19 cellular contexts compared by ENCODE assay signal in genomic region chr2:30981101-30981500, GRCh38.
DNase-seq lines count a peak whose midpoint lies in the region; ATAC-seq and TF ChIP-seq lines count a peak whose summit lies in the region.
"Had no signal": no experiment of that assay in that cellular context is flagged by ENCODE, and none has a peak within 500 bp of the region (broad histone marks: within the 10 kb centered on the region; RNA-seq: fewer than 3 reads in every experiment).

No MANE protein-coding gene starts in this region.

- H3K36me3 ChIP-seq in ascending aorta (no peaks in the 10 kb centered on the region), rectal smooth muscle tissue (ENCODE audit: control insufficient read depth, insufficient read depth, low read length) (no peaks in the 10 kb centered on the region)

- no peak overlapping the region for H3K9ac ChIP-seq in rectal smooth muscle tissue (ENCODE audit: low read length)
- H3K9ac ChIP-seq: BLaER1 treated with 17β-estradiol and CSF1 and Interleukin-3, amounts not matched to agents 10 nM and 100 nM had no signal

- H3K27me3 Mint-ChIP-seq in endothelial cell (ENCODE audit: unreplicated experiment) (peaks cover 9% of the 10 kb centered on the region), chondrocyte (ENCODE audit: low read depth) (peaks cover 26% of the 10 kb centered on the region)
- H3K27me3 Mint-ChIP-seq in activated T-cell treated with anti-CD3 and anti-CD28 coated beads, Interleukin-2, amount 50 U/mL, for 72 hours (ENCODE audit: low read depth), result no peaks in the 10 kb centered on the region

- peaks cover 4 to 11% of the 10 kb centered on the region in 2 donors for H3K4me1 ChIP-seq in ascending aorta
- peaks cover 7% of the 10 kb centered on the region for H3K4me1 ChIP-seq in rectal smooth muscle tissue (ENCODE audit: control insufficient read depth, insufficient read depth, low read length)

- TF ChIP-seq CTCF in AG10803 (conservative IDR thresholded peaks at IDR 0.05; ENCODE audit: low read length) (no peak), ascending aorta (IDR thresholded peaks at IDR 0.05) (no peak), endothelial cell (IDR thresholded peaks at IDR 0.05; ENCODE audit: unreplicated experiment) (no peak), chondrocyte (IDR thresholded peaks at IDR 0.05) (no peak)

- no peak for ATAC-seq in activated T-cell treated with anti-CD3 and anti-CD28 coated beads, Interleukin-2, amount 50 U/mL, for 72 hours (replicated peaks in 1 of 2)
- ATAC-seq: CD8-positive, alpha-beta T cell; K562 had no signal

- peak; percentile 50 for DNase-seq in AG10803 (ENCODE audit: low read depth)
- no peak for DNase-seq in ascending aorta (ENCODE audit: low spot score in 2 of 2)
- peak; percentile 56 for DNase-seq in fibroblast of the conjunctiva (ENCODE audit: low read depth)
- DNase-seq in endothelial cell (ENCODE audit: low spot score), result no peak
- no peak for DNase-seq in dermis blood vessel endothelial cell
- no peak for DNase-seq in activated T-cell treated with anti-CD3 and anti-CD28 coated beads, Interleukin-2, amount 50 U/mL, for 72 hours
- DNase-seq in chondrocyte (ENCODE audit: low spot score), result no peak
- DNase-seq: Calu3; CD8-positive, alpha-beta T cell; GOT3; NCI-H1105 treated with DMSO at 0.1 percent for 48 hours; NCI-H1694; NCI-H2081 treated with DMSO at 0.1 percent for 48 hours; NCI-H748 treated with DMSO at 0.1 percent for 48 hours; NK-92 treated with Interleukin-12 subunit alpha and Interleukin-12 subunit beta, amount 100 ng/mL, for 24 hours; SHP77 had no signal

- H3K36me3 Mint-ChIP-seq in endothelial cell (ENCODE audit: low read depth, unreplicated experiment), result no peaks in the 10 kb centered on the region
- no peaks in the 10 kb centered on the region for H3K36me3 Mint-ChIP-seq in activated T-cell treated with anti-CD3 and anti-CD28 coated beads, Interleukin-2, amount 50 U/mL, for 72 hours (ENCODE audit: insufficient read depth in 2 of 2)
- no peaks in the 10 kb centered on the region for H3K36me3 Mint-ChIP-seq in chondrocyte (ENCODE audit: low read depth)
- H3K36me3 Mint-ChIP-seq: CD8-positive, alpha-beta T cell had no signal

- H3K27me3 ChIP-seq in ascending aorta (no peaks in the 10 kb centered on the region), rectal smooth muscle tissue (ENCODE audit: control insufficient read depth, insufficient read depth, low read length) (no peaks in the 10 kb centered on the region)
- H3K27me3 ChIP-seq: BLaER1 treated with 17β-estradiol and CSF1 and Interleukin-3, amounts not matched to agents 10 nM and 100 nM had no signal

- no peaks in the 10 kb centered on the region for H3K9me3 Mint-ChIP-seq in endothelial cell (ENCODE audit: unreplicated experiment)
- no peaks in the 10 kb centered on the region for H3K9me3 Mint-ChIP-seq in activated T-cell treated with anti-CD3 and anti-CD28 coated beads, Interleukin-2, amount 50 U/mL, for 72 hours
- H3K9me3 Mint-ChIP-seq in chondrocyte (ENCODE audit: low read depth), result no peaks in the 10 kb centered on the region
- H3K9me3 Mint-ChIP-seq: CD8-positive, alpha-beta T cell had no signal

- intact Hi-C loops in ascending aorta (cut with DNase I), result loop anchor here (5.0 to 10.0 kb wide), 3 partner anchors 156 to 834 kb away; partner anchors contain the start of genes GALNT14 and YPEL5

- H3K27ac Mint-ChIP-seq in endothelial cell (ENCODE audit: unreplicated experiment) (no peak overlapping the region), chondrocyte (ENCODE audit: unreplicated experiment) (no peak overlapping the region)
- no peak overlapping the region for H3K27ac Mint-ChIP-seq in activated T-cell treated with anti-CD3 and anti-CD28 coated beads, Interleukin-2, amount 50 U/mL, for 72 hours
- H3K27ac Mint-ChIP-seq: CD8-positive, alpha-beta T cell had no signal

- H3K4me1 Mint-ChIP-seq in endothelial cell (ENCODE audit: unreplicated experiment) (peaks cover 14% of the 10 kb centered on the region), chondrocyte (ENCODE audit: low read depth) (peaks cover 3% of the 10 kb centered on the region)
- peaks cover 6% of the 10 kb centered on the region for H3K4me1 Mint-ChIP-seq in activated T-cell treated with anti-CD3 and anti-CD28 coated beads, Interleukin-2, amount 50 U/mL, for 72 hours (ENCODE audit: low read depth)

- H3K27ac ChIP-seq in ascending aorta (peak overlapping the region; percentile 31 to 59), rectal smooth muscle tissue (ENCODE audit: low read depth, low read length) (peak overlapping the region; percentile 46)
- H3K27ac ChIP-seq: BLaER1 treated with 17β-estradiol and CSF1 and Interleukin-3, amounts not matched to agents 10 nM and 100 nM had no signal

- H3K4me3 ChIP-seq in AG10803 (ENCODE audit: low read length), result no peak overlapping the region
- no peak overlapping the region for H3K4me3 ChIP-seq in ascending aorta
- no peak overlapping the region for H3K4me3 ChIP-seq in rectal smooth muscle tissue (ENCODE audit: low read length)
- H3K4me3 ChIP-seq: BLaER1 treated with 17β-estradiol and CSF1 and Interleukin-3, amounts not matched to agents 10 nM and 100 nM; K562 had no signal

- H3K4me3 Mint-ChIP-seq in endothelial cell (ENCODE audit: unreplicated experiment), result no peak overlapping the region
- H3K4me3 Mint-ChIP-seq in activated T-cell treated with anti-CD3 and anti-CD28 coated beads, Interleukin-2, amount 50 U/mL, for 72 hours, result no peak overlapping the region
- no peak overlapping the region for H3K4me3 Mint-ChIP-seq in chondrocyte (ENCODE audit: unreplicated experiment)
- H3K4me3 Mint-ChIP-seq: CD8-positive, alpha-beta T cell had no signal

- no peaks in the 10 kb centered on the region for H3K9me3 ChIP-seq in ascending aorta
- H3K9me3 ChIP-seq: BLaER1 treated with 17β-estradiol and CSF1 and Interleukin-3, amounts not matched to agents 10 nM and 100 nM had no signal

Comparison
In these comparisons a context has a peak if more than half of its experiments do, and no peak if none do; other contexts are left out.
1. DNase-seq: peak in AG10803 (single experiment) and fibroblast of the conjunctiva (single experiment); none in ascending aorta (0 of 2), endothelial cell (single experiment), dermis blood vessel endothelial cell (single experiment), activated T-cell treated with anti-CD3 and anti-CD28 coated beads, Interleukin-2, amount 50 U/mL, for 72 hours (0 of 2) and chondrocyte (single experiment).